9 cellular contexts compared by ENCODE assay signal in the genomic region with DNA sequence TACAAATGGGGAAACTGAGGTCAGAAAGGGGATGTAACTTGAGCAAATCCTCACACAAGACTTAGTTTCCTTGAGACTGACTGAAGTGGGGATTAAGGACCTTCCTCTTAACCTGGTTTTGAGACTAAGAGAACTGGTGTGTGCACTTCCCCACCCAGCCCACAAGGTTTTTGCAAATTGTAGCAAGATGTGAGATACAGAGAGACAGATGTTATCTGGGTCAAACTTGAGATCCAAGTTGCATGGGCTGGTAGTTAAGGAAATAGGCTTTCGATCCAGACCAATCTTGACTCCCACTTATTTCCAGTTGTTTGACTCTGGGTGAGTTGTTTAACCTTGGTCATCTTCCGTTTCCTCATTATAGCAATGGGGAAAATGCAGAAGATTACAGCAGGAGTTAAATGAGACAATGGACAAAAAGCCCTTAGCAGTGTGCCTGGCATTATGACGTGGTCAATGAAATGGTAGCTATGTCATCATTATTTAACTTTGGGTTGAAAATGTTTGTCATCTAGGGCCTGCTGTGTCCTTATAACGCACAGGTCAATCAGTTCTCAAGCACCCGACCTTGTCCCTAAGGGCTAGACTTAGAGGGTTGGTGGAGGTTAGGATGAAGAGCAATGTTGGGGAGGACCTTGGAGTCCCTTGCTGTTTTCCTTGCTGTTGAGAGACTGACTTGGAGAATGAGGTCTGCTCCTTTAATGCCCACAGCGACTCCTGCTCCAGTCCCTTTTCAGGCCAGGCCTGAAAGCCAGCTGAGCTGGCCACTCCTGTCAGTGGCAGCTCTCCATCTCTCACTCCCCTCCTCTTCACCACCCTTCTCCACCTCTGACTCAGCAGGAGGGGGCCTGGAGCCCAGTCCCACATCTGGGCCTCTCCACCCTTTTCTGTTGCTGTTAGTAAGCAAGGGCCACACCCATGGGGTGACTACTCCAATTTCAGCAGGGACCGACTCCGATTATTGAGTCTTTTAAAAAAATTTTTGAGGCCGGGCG. TPM values are rescaled to one million over a fixed set of nuclear protein-coding genes. Genes with fewer than 3 reads are reported as not detected.
DNase-seq lines count a peak whose midpoint lies in the region; ATAC-seq, FAIRE-seq and TF ChIP-seq lines count a peak whose summit lies in the region.
"Had no signal": no experiment of that assay in that cellular context is flagged by ENCODE, and none has a peak within 500 bp of the region (broad histone marks: within the 10 kb centered on the region; RNA-seq: fewer than 3 reads in every experiment).

No MANE protein-coding gene starts in this region.

- POLR2A ChIA-PET in activated naive CD8-positive, alpha-beta T cell treated with anti-CD3 and anti-CD28 coated beads, Interleukin-2, amount 10 ng/mL, durations not matched to agents 7 days and 5 days (lab: Charles Lee) = no interaction called here

- H3K9me3 ChIP-seq in iPS-20b (ENCODE audit: insufficient read depth, low read depth, low read length) = no peaks in the 10 kb centered on the region

- H3K9ac ChIP-seq in iPS-20b (ENCODE audit: low read depth, low read length) = no peak overlapping the region

- H3K27me3 Mint-ChIP-seq in activated naive CD8-positive, alpha-beta T cell treated with anti-CD3 and anti-CD28 coated beads, Interleukin-2, amount 10 ng/mL, durations not matched to agents 7 days and 5 days = peaks cover 4% of the 10 kb centered on the region
- H3K27me3 Mint-ChIP-seq in activated naive CD8-positive, alpha-beta T cell treated with anti-CD3 and anti-CD28 coated beads, Interleukin-2, amount 50 U/mL, for 24 hours = peaks cover 8% of the 10 kb centered on the region
- no peaks in the 10 kb centered on the region for H3K27me3 Mint-ChIP-seq in progenitor cell of endocrine pancreas

- TF ChIP-seq CTCF in astrocyte of the cerebellum (IDR thresholded peaks at IDR 0.05; ENCODE audit: low read depth, low read length, missing control alignments) = no peak
- no peak for TF ChIP-seq CTCF in progenitor cell of endocrine pancreas (IDR thresholded peaks at IDR 0.05; ENCODE audit: unreplicated experiment)

- no peaks in the 10 kb centered on the region for H3K36me3 Mint-ChIP-seq in activated naive CD8-positive, alpha-beta T cell treated with anti-CD3 and anti-CD28 coated beads, Interleukin-2, amount 10 ng/mL, durations not matched to agents 7 days and 5 days
- H3K36me3 Mint-ChIP-seq in activated naive CD8-positive, alpha-beta T cell treated with anti-CD3 and anti-CD28 coated beads, Interleukin-2, amount 50 U/mL, for 24 hours (ENCODE audit: low read depth) = no peaks in the 10 kb centered on the region
- H3K36me3 Mint-ChIP-seq in progenitor cell of endocrine pancreas (ENCODE audit: insufficient read depth) = peaks cover 3% of the 10 kb centered on the region

- peaks cover 8% of the 10 kb centered on the region for H3K4me1 Mint-ChIP-seq in activated naive CD8-positive, alpha-beta T cell treated with anti-CD3 and anti-CD28 coated beads, Interleukin-2, amount 10 ng/mL, durations not matched to agents 7 days and 5 days
- peaks cover 9% of the 10 kb centered on the region for H3K4me1 Mint-ChIP-seq in activated naive CD8-positive, alpha-beta T cell treated with anti-CD3 and anti-CD28 coated beads, Interleukin-2, amount 50 U/mL, for 24 hours
- peaks cover 4% of the 10 kb centered on the region for H3K4me1 Mint-ChIP-seq in progenitor cell of endocrine pancreas (ENCODE audit: low read depth)

- H3K36me3 ChIP-seq in iPS-20b (ENCODE audit: insufficient read depth, low read depth, low read length) = peaks cover 15% of the 10 kb centered on the region

- H3K4me1 ChIP-seq in iPS-20b (ENCODE audit: insufficient read depth, low read length) = peaks cover 3% of the 10 kb centered on the region

- peak overlapping the region; percentile 80 for H3K4me3 Mint-ChIP-seq in activated naive CD8-positive, alpha-beta T cell treated with anti-CD3 and anti-CD28 coated beads, Interleukin-2, amount 10 ng/mL, durations not matched to agents 7 days and 5 days
- no peak overlapping the region for H3K4me3 Mint-ChIP-seq in activated naive CD8-positive, alpha-beta T cell treated with anti-CD3 and anti-CD28 coated beads, Interleukin-2, amount 50 U/mL, for 24 hours
- H3K4me3 Mint-ChIP-seq in progenitor cell of endocrine pancreas (ENCODE audit: low read depth) = no peak overlapping the region

- no peak for ATAC-seq in activated naive CD8-positive, alpha-beta T cell treated with anti-CD3 and anti-CD28 coated beads, Interleukin-2, amount 10 ng/mL, durations not matched to agents 7 days and 5 days (ENCODE audit: low read depth)
- no peak for ATAC-seq in activated naive CD8-positive, alpha-beta T cell treated with anti-CD3 and anti-CD28 coated beads, Interleukin-2, amount 50 U/mL, for 24 hours
- ATAC-seq in HG03378 (IDR thresholded peaks at IDR 0.05; ENCODE audit: unreplicated experiment) (no peak), GM21360 (IDR thresholded peaks at IDR 0.05; ENCODE audit: unreplicated experiment) (no peak)

- H3K27ac ChIP-seq in iPS-20b (ENCODE audit: low read length) = no peak overlapping the region

- FAIRE-seq in urothelium cell line (lab: Jason Lieb, UNC) = no peak

- H3K27me3 ChIP-seq in iPS-20b (ENCODE audit: insufficient read depth, low read length) = no peaks in the 10 kb centered on the region

- H3K9me3 Mint-ChIP-seq in activated naive CD8-positive, alpha-beta T cell treated with anti-CD3 and anti-CD28 coated beads, Interleukin-2, amount 10 ng/mL, durations not matched to agents 7 days and 5 days = no peaks in the 10 kb centered on the region
- no peaks in the 10 kb centered on the region for H3K9me3 Mint-ChIP-seq in activated naive CD8-positive, alpha-beta T cell treated with anti-CD3 and anti-CD28 coated beads, Interleukin-2, amount 50 U/mL, for 24 hours
- H3K9me3 Mint-ChIP-seq in progenitor cell of endocrine pancreas (ENCODE audit: low read depth) = no peaks in the 10 kb centered on the region

- no peak for DNase-seq in activated naive CD8-positive, alpha-beta T cell treated with anti-CD3 and anti-CD28 coated beads, Interleukin-2, amount 10 ng/mL, durations not matched to agents 7 days and 5 days
- no peak for DNase-seq in activated naive CD8-positive, alpha-beta T cell treated with anti-CD3 and anti-CD28 coated beads, Interleukin-2, amount 50 U/mL, for 24 hours
- DNase-seq in astrocyte of the cerebellum (ENCODE audit: low read depth) = no peak
- DNase-seq in urothelium cell line (ENCODE audit: low spot score) = peak; percentile 57
- DNase-seq in progenitor cell of endocrine pancreas (ENCODE audit: low spot score, unreplicated experiment) = no peak
- DNase-seq: activated naive CD4-positive, alpha-beta T cell treated with Interleukin-2 at 50 U/mL for 16 hours had no signal

- no peak overlapping the region for H3K27ac Mint-ChIP-seq in activated naive CD8-positive, alpha-beta T cell treated with anti-CD3 and anti-CD28 coated beads, Interleukin-2, amount 10 ng/mL, durations not matched to agents 7 days and 5 days
- H3K27ac Mint-ChIP-seq in activated naive CD8-positive, alpha-beta T cell treated with anti-CD3 and anti-CD28 coated beads, Interleukin-2, amount 50 U/mL, for 24 hours = no peak overlapping the region
- no peak overlapping the region for H3K27ac Mint-ChIP-seq in progenitor cell of endocrine pancreas

- in situ Hi-C loops in astrocyte of the cerebellum (cut with HindIII; ENCODE audit: low sequenced_read_pairs) = no loop called here

- peak overlapping the region; percentile 63 for H3K4me3 ChIP-seq in astrocyte of the cerebellum (ENCODE audit: low read depth, low read length)
- peak overlapping the region; percentile 67; the same call in 1 of the 2 replicates for H3K4me3 ChIP-seq in iPS-20b (ENCODE audit: low read length)

RNA-seq across cellular contexts. Expression of gene SNX21, which starts 1.9 kb away (rescaled TPM):
- total RNA-seq in activated naive CD8-positive, alpha-beta T cell treated with anti-CD3 and anti-CD28 coated beads, Interleukin-2, amount 10 ng/mL, durations not matched to agents 7 days and 5 days = 1 to 10 TPM; 2.0 to 2.5 TPM
- 12.2 and 13.1 TPM in 2 replicates for total RNA-seq in progenitor cell of endocrine pancreas

RNA-seq across cellular contexts. Expression of gene TNNC2, which starts 8.4 kb away (rescaled TPM):
- total RNA-seq in activated naive CD8-positive, alpha-beta T cell treated with anti-CD3 and anti-CD28 coated beads, Interleukin-2, amount 10 ng/mL, durations not matched to agents 7 days and 5 days = not detected
- 0.67 TPM in 1 of 2 replicates, not detected in the other for total RNA-seq in progenitor cell of endocrine pancreas

RNA-seq across cellular contexts. Expression of gene ACOT8, which starts 21.7 kb away (rescaled TPM):
- 10 to 100 TPM; 35.4 to 38.6 TPM for total RNA-seq in activated naive CD8-positive, alpha-beta T cell treated with anti-CD3 and anti-CD28 coated beads, Interleukin-2, amount 10 ng/mL, durations not matched to agents 7 days and 5 days
- 23.0 and 23.2 TPM in 2 replicates for total RNA-seq in progenitor cell of endocrine pancreas

RNA-seq across cellular contexts. Expression of gene ZSWIM3, which starts 21.9 kb away (rescaled TPM):
- total RNA-seq in activated naive CD8-positive, alpha-beta T cell treated with anti-CD3 and anti-CD28 coated beads, Interleukin-2, amount 10 ng/mL, durations not matched to agents 7 days and 5 days = 1 to 10 TPM; 5.3 to 5.7 TPM
- 7.6 and 7.9 TPM in 2 replicates for total RNA-seq in progenitor cell of endocrine pancreas

RNA-seq across cellular contexts. Expression of gene UBE2C, which starts 23.1 kb away (rescaled TPM):
- 100 to 1,000 TPM; 153 to 154 TPM for total RNA-seq in activated naive CD8-positive, alpha-beta T cell treated with anti-CD3 and anti-CD28 coated beads, Interleukin-2, amount 10 ng/mL, durations not matched to agents 7 days and 5 days
- total RNA-seq in progenitor cell of endocrine pancreas = 63.9 and 69.0 TPM in 2 replicates
